10 cellular contexts compared by ENCODE assay signal in genomic region chr12:118359541-118359915, GRCh38. TPM values are rescaled to one million over a fixed set of nuclear protein-coding genes. Genes with fewer than 3 reads are reported as not detected.
DNase-seq lines count a peak whose midpoint lies in the region; ATAC-seq, FAIRE-seq and TF ChIP-seq lines count a peak whose summit lies in the region.
"Had no signal": no experiment of that assay in that cellular context is flagged by ENCODE, and none has a peak within 500 bp of the region (broad histone marks: within the 10 kb centered on the region; RNA-seq: fewer than 3 reads in every experiment).

No MANE protein-coding gene starts in this region.

- no peak for TF ChIP-seq POLR2A in H54 (IDR thresholded peaks at IDR 0.05; ENCODE audit: low read depth, low read length)

- peak overlapping the region; percentile 79 to 94 (median 88) for H3K27ac Mint-ChIP-seq in CD4-positive, alpha-beta memory T cell
- peak overlapping the region; percentile 53; the same call in 1 of the 2 replicates for H3K27ac Mint-ChIP-seq in WTC11
- H3K27ac Mint-ChIP-seq: nephron progenitor cell had no signal

- H3K4me1 Mint-ChIP-seq in CD4-positive, alpha-beta memory T cell: peaks cover 28 to 57% (median 42%) of the 10 kb centered on the region in 4 donors
- peaks cover 14% of the 10 kb centered on the region for H3K4me1 Mint-ChIP-seq in WTC11
- H3K4me1 Mint-ChIP-seq: nephron progenitor cell had no signal

- H3K9me3 ChIP-seq in CD4-positive, alpha-beta memory T cell (ENCODE audit: control insufficient read depth in 1 of 2, low read length in 2 of 2): no peaks in the 10 kb centered on the region
- no peaks in the 10 kb centered on the region for H3K9me3 ChIP-seq in mononuclear cell (ENCODE audit: low read depth, low read length)
- H3K9me3 ChIP-seq: esophagus muscularis mucosa had no signal

- peaks cover 5 to 10% of the 10 kb centered on the region in 2 donors for H3K36me3 Mint-ChIP-seq in CD4-positive, alpha-beta memory T cell
- peaks cover 7% of the 10 kb centered on the region; the same call in 1 of the 2 replicates for H3K36me3 Mint-ChIP-seq in WTC11

- ATAC-seq in WTC11: no peak
- no peak for ATAC-seq in omental fat pad (ENCODE audit: low FRiP score)

- peak; percentile 28 to 58 (median 35) for DNase-seq in CD4-positive, alpha-beta memory T cell
- DNase-seq in H54 (ENCODE audit: insufficient read length, low spot score) (no peak), WTC11 (ENCODE audit: low spot score) (no peak), omental fat pad (ENCODE audit: low spot score) (no peak), H7 (no peak), cerebellar nuclear complex (lab: John Stamatoyannopoulos, UW) (no peak), foreskin fibroblast (no peak)
- DNase-seq: nephron progenitor cell had no signal

- POLR2A ChIA-PET in CD4-positive, alpha-beta memory T cell (lab: Charles Lee; ENCODE audit: partially characterized antibody): interaction anchor here (0.7 to 4.8 kb wide), 9 partner anchors 8 to 299 kb away, joined by 3 to 61 read pairs (median 4); partner anchors contain the start of genes SUDS3, TAOK3 and WSB2
- POLR2A ChIA-PET in WTC11 (lab: Charles Lee): interaction anchor here (0.5 kb wide), 1 partner anchor 71 kb away, joined by 7 read pairs; no protein-coding TSS in a partner anchor

- peaks cover 0 to 1% (median 0%) of the 10 kb centered on the region in 8 donors for H3K9me3 Mint-ChIP-seq in CD4-positive, alpha-beta memory T cell
- H3K9me3 Mint-ChIP-seq in WTC11: peaks cover 14% of the 10 kb centered on the region

- intact Hi-C loops in CD4-positive, alpha-beta memory T cell (cut with micrococcal nuclease): loop anchor here (1.0 to 5.0 kb wide), 4 partner anchors 14 to 177 kb away; no protein-coding TSS in a partner anchor

- no peaks in the 10 kb centered on the region for H3K27me3 Mint-ChIP-seq in CD4-positive, alpha-beta memory T cell
- H3K27me3 Mint-ChIP-seq in WTC11 (ENCODE audit: low read depth): no peaks in the 10 kb centered on the region

- CTCF ChIA-PET in CD4-positive, alpha-beta memory T cell (lab: Charles Lee; ENCODE audit: partially characterized antibody): interaction anchor here (0.9 to 7.3 kb wide), 7 partner anchors 9 to 239 kb away, joined by 3 to 119 read pairs (median 3); partner anchors contain the start of genes SUDS3 and TAOK3
- CTCF ChIA-PET in WTC11 (lab: Charles Lee): interaction anchor here (1.5 kb wide), 1 partner anchor 17 kb away, joined by 9 read pairs; the partner anchor contains the start of gene SUDS3

- peak overlapping the region; percentile 15 to 56 for H3K4me3 ChIP-seq in CD4-positive, alpha-beta memory T cell (ENCODE audit: low read length in 2 of 2)
- H3K4me3 ChIP-seq in mononuclear cell (ENCODE audit: low read length) (peak overlapping the region; percentile 38), H7 (ENCODE audit: insufficient read depth, low read depth, low read length) (no peak overlapping the region), foreskin fibroblast (ENCODE audit: low read depth in 1 of 2, low read length in 2 of 2) (no peak overlapping the region)
- H3K4me3 ChIP-seq: esophagus muscularis mucosa had no signal

- FAIRE-seq in H54 (lab: Jason Lieb, UNC): peak; percentile 74

- H3K27me3 ChIP-seq in CD4-positive, alpha-beta memory T cell (ENCODE audit: insufficient read depth, low read length): no peaks in the 10 kb centered on the region
- H3K27me3 ChIP-seq in mononuclear cell (ENCODE audit: insufficient read depth, low read length) (no peaks in the 10 kb centered on the region), H7 (ENCODE audit: control insufficient read depth, insufficient read depth, low read length) (no peaks in the 10 kb centered on the region)
- H3K27me3 ChIP-seq: esophagus muscularis mucosa had no signal

- peak overlapping the region; percentile 86 to 98 (median 93) for H3K4me3 Mint-ChIP-seq in CD4-positive, alpha-beta memory T cell
- no peak overlapping the region for H3K4me3 Mint-ChIP-seq in WTC11
- H3K4me3 Mint-ChIP-seq: nephron progenitor cell had no signal

- H3K36me3 ChIP-seq in CD4-positive, alpha-beta memory T cell (ENCODE audit: insufficient read depth, low read length): no peaks in the 10 kb centered on the region
- no peaks in the 10 kb centered on the region for H3K36me3 ChIP-seq in H7 (replicated peaks; ENCODE audit: control insufficient read depth, insufficient read depth, low read length)
- H3K36me3 ChIP-seq: esophagus muscularis mucosa had no signal

- H3K27ac ChIP-seq in CD4-positive, alpha-beta memory T cell (ENCODE audit: low read depth, low read length): peak overlapping the region; percentile 54
- H3K27ac ChIP-seq: esophagus muscularis mucosa had no signal

- peaks cover 41% of the 10 kb centered on the region for H3K4me1 ChIP-seq in CD4-positive, alpha-beta memory T cell (ENCODE audit: insufficient read depth, low read length)
- peaks cover 70% of the 10 kb centered on the region for H3K4me1 ChIP-seq in mononuclear cell (ENCODE audit: insufficient read depth, low read length)

- TF ChIP-seq CTCF in WTC11 (IDR thresholded peaks at IDR 0.05): no peak
- no peak for TF ChIP-seq CTCF in omental fat pad (IDR thresholded peaks at IDR 0.05)
- no peak for TF ChIP-seq CTCF in foreskin fibroblast (IDR thresholded peaks at IDR 0.05; ENCODE audit: low read depth, low read length)

TF ChIP-seq in WTC11, 78 proteins besides CTCF, POLR2A, EP300 and RAD21 (continues in another document):
- TF ChIP-seq IRF2 (CRISPR knock-in tag; IDR thresholded peaks at IDR 0.05; ENCODE audit: borderline replicate concordance, low read depth) (no peak), E2F1 (CRISPR knock-in tag; IDR thresholded peaks at IDR 0.05) (no peak), ZNF416 (CRISPR knock-in tag; IDR thresholded peaks at IDR 0.05) (no peak), USF2 (CRISPR knock-in tag; IDR thresholded peaks at IDR 0.05) (no peak), TCF7 (CRISPR knock-in tag; IDR thresholded peaks at IDR 0.05; ENCODE audit: low read depth) (no peak), ZNF532 (CRISPR knock-in tag; IDR thresholded peaks at IDR 0.05; ENCODE audit: borderline replicate concordance) (no peak), GTF2I (CRISPR knock-in tag; conservative IDR thresholded peaks at IDR 0.05) (no peak), ETV6 (CRISPR knock-in tag; IDR thresholded peaks at IDR 0.05) (no peak), ZNF423 (CRISPR knock-in tag; IDR thresholded peaks at IDR 0.05) (no peak), SP1 (CRISPR knock-in tag; conservative IDR thresholded peaks at IDR 0.05) (no peak), NFATC4 (CRISPR knock-in tag; IDR thresholded peaks at IDR 0.05) (no peak)

RNA-seq across cellular contexts. Expression of gene TAOK3, which starts 13.2 kb away (rescaled TPM):
- total RNA-seq in CD4-positive, alpha-beta memory T cell: 10 to 100 TPM; 74.8 to 76.0 TPM
- 100 to 1,000 TPM in 1 of 2 donors, 10 to 100 TPM in 1; 47.9 to 141 TPM for polyA plus RNA-seq in CD4-positive, alpha-beta memory T cell
- total RNA-seq in WTC11 (2021): 8.3 to 13.0 TPM (median 9.3 TPM) in 3 replicates
- 58.6 TPM for total RNA-seq in mononuclear cell
- total RNA-seq in omental fat pad: 10 to 100 TPM; 35.5 to 47.4 (median 40.7) TPM
- 3.5 and 5.9 TPM in 2 replicates for total RNA-seq in H7 (2014; rRNA removed; shearing (Covaris generic))

RNA-seq across cellular contexts. Expression of gene SUDS3, which starts 16.8 kb away (rescaled TPM):
- 10 to 100 TPM; 34.8 to 35.0 TPM for total RNA-seq in CD4-positive, alpha-beta memory T cell
- polyA plus RNA-seq in CD4-positive, alpha-beta memory T cell: 10 to 100 TPM; 14.4 to 22.7 TPM
- total RNA-seq in WTC11 (2021): 63.9 to 65.5 TPM (median 64.7 TPM) in 3 replicates
- total RNA-seq in mononuclear cell: 33.2 TPM
- 10 to 100 TPM; 27.7 to 45.6 (median 29.6) TPM for total RNA-seq in omental fat pad
- total RNA-seq in H7 (2014; rRNA removed; shearing (Covaris generic)): 33.9 and 42.4 TPM in 2 replicates

Comparison
In these comparisons a context has a peak if more than half of its experiments do, and no peak if none do; other contexts are left out.
1. DNase-seq: peak in CD4-positive, alpha-beta memory T cell (5 of 5); none in H54 (single experiment), WTC11 (single experiment), omental fat pad (single experiment), H7 (single experiment), cerebellar nuclear complex (0 of 2) and foreskin fibroblast (0 of 2).
2. H3K4me3 ChIP-seq: peak in CD4-positive, alpha-beta memory T cell (2 of 2) and mononuclear cell (single experiment); none in H7 (single experiment) and foreskin fibroblast (0 of 2).